ENCODE assay signal across 6 cellular contexts in genomic region chr9:137579259-137579604, GRCh38. TPM values are rescaled to one million over a fixed set of nuclear protein-coding genes. Genes with fewer than 3 reads are reported as not detected.
A peak's percentile ranks its signal among the peaks of the same experiment; 100 is the strongest.
DNase-seq lines count a peak whose midpoint lies in the region; ATAC-seq and TF ChIP-seq lines count a peak whose summit lies in the region.

No MANE protein-coding gene starts in this region.

- H4K20me1 ChIP-seq in Loucy (ENCODE audit: insufficient read depth, low read length, poor library complexity, severe bottlenecking) = peaks cover 25% of the 10 kb centered on the region

- no peak overlapping the region for H3K9ac ChIP-seq in Loucy (ENCODE audit: low read depth, low read length, poor library complexity, severe bottlenecking)

- H3K27ac ChIP-seq in effector memory CD4-positive, alpha-beta T cell (ENCODE audit: insufficient read depth, low read length, poor library complexity, severe bottlenecking) = peak overlapping the region; percentile 72
- H3K27ac ChIP-seq in gastrocnemius medialis = peak overlapping the region; percentile 72 to 95 (median 84)

- intact Hi-C loops in gastrocnemius medialis (cut with DNase I; ENCODE audit: low total_unique reads) = loop anchor here (2.0 kb wide), 1 partner anchor 40 kb away; the partner anchor contains the start of gene EHMT1

- H3K27me3 ChIP-seq in Loucy (ENCODE audit: insufficient read depth, low read length, poor library complexity, severe bottlenecking) (no peaks in the 10 kb centered on the region), gastrocnemius medialis (no peaks in the 10 kb centered on the region)
- no peaks in the 10 kb centered on the region for H3K27me3 ChIP-seq in effector memory CD4-positive, alpha-beta T cell (replicated peaks; ENCODE audit: control insufficient read depth, insufficient read depth, low read length, poor library complexity, severe bottlenecking)

- peaks cover 8% of the 10 kb centered on the region; the same call in 1 of the 2 replicates for H3K36me3 ChIP-seq in Loucy (ENCODE audit: insufficient read depth, low read length)
- peaks cover 30% of the 10 kb centered on the region for H3K36me3 ChIP-seq in effector memory CD4-positive, alpha-beta T cell (ENCODE audit: control insufficient read depth, insufficient read depth, low read length)
- peaks cover 0 to 31% of the 10 kb centered on the region in 2 donors for H3K36me3 ChIP-seq in gastrocnemius medialis

- peak overlapping the region; percentile 29 for H3K4me2 ChIP-seq in Loucy (ENCODE audit: low read depth, low read length, poor library complexity, severe bottlenecking)

- H3K9me2 ChIP-seq in Loucy (replicated peaks; ENCODE audit: low read depth, low read length) = no peaks in the 10 kb centered on the region

- H2AFZ ChIP-seq in Loucy (ENCODE audit: low read length) = no peak overlapping the region

- no peak for TF ChIP-seq CTCF in Loucy (conservative IDR thresholded peaks at IDR 0.05; ENCODE audit: low read length)
- TF ChIP-seq CTCF in gastrocnemius medialis (IDR thresholded peaks at IDR 0.05 in 4 of 5, conservative IDR thresholded peaks at IDR 0.05 in 1 of 5) = no peak
- no peak for TF ChIP-seq CTCF in GM13977 (IDR thresholded peaks at IDR 0.05; ENCODE audit: extremely low read depth, insufficient read depth, missing control alignments)

- H3K4me1 ChIP-seq in Loucy (ENCODE audit: insufficient read depth, low read length, poor library complexity, severe bottlenecking) = peaks cover 24% of the 10 kb centered on the region
- H3K4me1 ChIP-seq in effector memory CD4-positive, alpha-beta T cell (ENCODE audit: control insufficient read depth, insufficient read depth, low read length, poor library complexity, severe bottlenecking) = peaks cover 17% of the 10 kb centered on the region
- H3K4me1 ChIP-seq in gastrocnemius medialis = peaks cover 32 to 43% of the 10 kb centered on the region in 2 donors

- no peaks in the 10 kb centered on the region for H3F3A ChIP-seq in Loucy (ENCODE audit: low read depth)

- H3K79me2 ChIP-seq in Loucy (ENCODE audit: insufficient read depth, low read length) = peaks cover 35% of the 10 kb centered on the region

- no peak for DNase-seq in effector memory CD4-positive, alpha-beta T cell
- DNase-seq in gastrocnemius medialis = no peak
- no peak for DNase-seq in KBM-7
- no peak for DNase-seq in GM13977 (ENCODE audit: low spot score)

- in situ Hi-C loops in gastrocnemius medialis (cut with MboI; ENCODE audit: low sequenced_read_pairs in 4 of 4) = no loop called here
- in situ Hi-C loops in KBM-7 (cut with MboI; ENCODE audit: low pct_unique_long_range_greater_than_20kb, low sequenced_read_pairs) = no loop called here
- in situ Hi-C loops in GM13977 (cut with MboI; ENCODE audit: low pct_unique_long_range_greater_than_20kb, low sequenced_read_pairs, unreplicated experiment) = no loop called here

- ATAC-seq in gastrocnemius medialis (no peak), HG03432 (IDR thresholded peaks at IDR 0.05; ENCODE audit: unreplicated experiment) (no peak)

- peak overlapping the region; percentile 96 for H3K4me3 ChIP-seq in Loucy (ENCODE audit: low read length, poor library complexity, severe bottlenecking)
- H3K4me3 ChIP-seq in effector memory CD4-positive, alpha-beta T cell (ENCODE audit: insufficient read depth, low read depth, low read length, poor library complexity, severe bottlenecking) = peak overlapping the region; percentile 92
- peak overlapping the region; percentile 70 to 97 (median 84) for H3K4me3 ChIP-seq in gastrocnemius medialis

- TF ChIP-seq POLR2A in gastrocnemius medialis (IDR thresholded peaks at IDR 0.05) = no peak

- H3K9me3 ChIP-seq in Loucy (ENCODE audit: insufficient read depth, low read depth, low read length) = no peaks in the 10 kb centered on the region
- H3K9me3 ChIP-seq in effector memory CD4-positive, alpha-beta T cell (ENCODE audit: control insufficient read depth, low read length) = no peaks in the 10 kb centered on the region
- H3K9me3 ChIP-seq in gastrocnemius medialis = no peaks in the 10 kb centered on the region

RNA-seq across cellular contexts. Expression of gene DPH7, which starts 0.5 kb away (rescaled TPM):
- total RNA-seq in gastrocnemius medialis = 10 to 100 TPM in 3 of 4 donors, 1 to 10 TPM in 1; 10.0 to 25.2 (median 13.6) TPM

RNA-seq across cellular contexts. Expression of gene ZMYND19, which starts 11.1 kb away (rescaled TPM):
- 10 to 100 TPM in 2 of 4 donors, 1 to 10 TPM in 2; 5.8 to 15.2 (median 11.8) TPM for total RNA-seq in gastrocnemius medialis

RNA-seq across cellular contexts. Expression of gene ARRDC1, which starts 26.3 kb away (rescaled TPM):
- total RNA-seq in gastrocnemius medialis = 10 to 100 TPM; 20.5 to 23.7 (median 23.3) TPM

RNA-seq across cellular contexts. Expression of gene MRPL41, which starts 27.6 kb away (rescaled TPM):
- 100 to 1,000 TPM; 107 to 137 (median 126) TPM for total RNA-seq in gastrocnemius medialis

RNA-seq across cellular contexts. Expression of gene PNPLA7, which starts 29.0 kb away (rescaled TPM):
- 10 to 100 TPM in 1 of 4 donors, 1 to 10 TPM in 3; 4.5 to 10.5 (median 9.4) TPM for total RNA-seq in gastrocnemius medialis
